ENCODE assay signal across 9 cellular contexts in the genomic region with DNA sequence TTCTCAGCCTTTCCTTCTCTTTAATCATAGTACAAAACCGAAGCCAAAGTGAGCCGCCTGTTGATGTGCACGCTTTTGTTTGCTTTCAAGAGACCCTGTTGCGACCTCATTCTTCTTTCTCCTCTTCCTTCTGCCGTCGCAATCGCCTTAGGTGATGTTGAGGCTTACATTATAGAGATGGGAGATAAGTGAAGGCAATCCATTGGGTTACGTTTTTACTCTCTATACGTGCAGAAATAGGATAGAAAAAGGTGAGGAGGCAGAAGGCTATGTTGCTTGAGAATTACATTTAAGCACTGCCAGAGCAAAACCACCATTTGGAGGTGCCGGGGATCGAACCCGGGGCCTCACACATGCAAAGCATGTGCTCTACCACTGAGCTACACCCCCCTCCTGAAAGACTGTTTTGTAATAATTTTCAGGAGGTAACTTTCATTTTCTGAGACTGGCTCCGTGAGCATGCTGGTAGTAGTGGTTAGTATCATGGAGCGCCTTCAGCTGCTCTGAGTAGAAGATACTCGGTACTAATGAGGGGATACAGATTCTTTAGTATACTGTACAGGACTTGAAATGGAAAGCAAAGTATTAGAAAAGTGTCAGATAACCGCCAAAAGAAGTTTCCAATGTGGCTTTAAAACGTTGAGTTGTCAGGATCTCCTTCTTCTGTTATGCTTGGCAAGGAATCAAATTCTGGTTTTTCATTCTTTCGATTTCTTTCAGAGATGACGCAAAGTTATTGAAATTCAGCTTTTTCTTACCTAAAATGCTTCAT.
DNase-seq lines count a peak whose midpoint lies in the region; ATAC-seq, FAIRE-seq and TF ChIP-seq lines count a peak whose summit lies in the region.
"Had no signal": no experiment of that assay in that cellular context is flagged by ENCODE, and none has a peak within 500 bp of the region (broad histone marks: within the 10 kb centered on the region; RNA-seq: fewer than 3 reads in every experiment).

No MANE protein-coding gene starts in this region.

- H2AFZ ChIP-seq in astrocyte (ENCODE audit: low read depth, low read length), result no peak overlapping the region

- H3K9ac ChIP-seq in astrocyte (ENCODE audit: low read length), result no peak overlapping the region

- H3K9me3 Mint-ChIP-seq in astrocyte (ENCODE audit: unreplicated experiment) (no peaks in the 10 kb centered on the region), mesothelial cell of epicardium (no peaks in the 10 kb centered on the region)
- no peaks in the 10 kb centered on the region for H3K9me3 Mint-ChIP-seq in effector memory CD8-positive, alpha-beta T cell
- H3K9me3 Mint-ChIP-seq: nephron had no signal

- H3K4me3 Mint-ChIP-seq in astrocyte (ENCODE audit: unreplicated experiment) (peak overlapping the region; percentile 82), mesothelial cell of epicardium (peak overlapping the region; percentile 24)
- no peak overlapping the region for H3K4me3 Mint-ChIP-seq in effector memory CD8-positive, alpha-beta T cell
- H3K4me3 Mint-ChIP-seq: nephron had no signal

- H3K79me2 ChIP-seq in astrocyte (ENCODE audit: insufficient read depth, low read length), result no peaks in the 10 kb centered on the region

- H3K4me1 ChIP-seq in astrocyte (ENCODE audit: insufficient read depth, low read length) (no peaks in the 10 kb centered on the region), small intestine (ENCODE audit: control insufficient read depth in 2 of 2, insufficient read depth in 1 of 2, low read depth in 1 of 2, low read length in 1 of 2) (no peaks in the 10 kb centered on the region)

- peaks cover 37% of the 10 kb centered on the region for H3K27me3 Mint-ChIP-seq in astrocyte (ENCODE audit: low read depth, unreplicated experiment)
- peaks cover 90% of the 10 kb centered on the region for H3K27me3 Mint-ChIP-seq in mesothelial cell of epicardium (ENCODE audit: low read depth)
- peaks cover 33 to 60% of the 10 kb centered on the region in 2 donors for H3K27me3 Mint-ChIP-seq in effector memory CD8-positive, alpha-beta T cell

- 39 to 43% (median 39%) methylated on average over 19 of the region's 19 CpGs for WGBS in small intestine, 3 donors

- H3K4me3 ChIP-seq in astrocyte (ENCODE audit: insufficient read depth, low read depth, low read length) (peak overlapping the region; percentile 22), small intestine (ENCODE audit: low read depth in 1 of 2, low read length in 2 of 2) (no peak overlapping the region)

- DNase-seq in H4 (ENCODE audit: low spot score), result peak; percentile 86
- DNase-seq in NCI-H146 treated with DMSO at 0.1 percent for 48 hours (lab: John Stamatoyannopoulos, UW; ENCODE audit: unreplicated experiment), result peak; percentile 27
- peak; percentile 22 for DNase-seq in astrocyte (ENCODE audit: low read depth)
- no peak for DNase-seq in mesothelial cell of epicardium (ENCODE audit: low spot score in 2 of 2, unreplicated experiment in 2 of 2)
- DNase-seq in effector memory CD8-positive, alpha-beta T cell, result no peak
- DNase-seq in small intestine, result no peak
- no peak for DNase-seq in 8988T

- FAIRE-seq in astrocyte (lab: Jason Lieb, UNC), result no peak
- no peak for FAIRE-seq in small intestine (lab: Jason Lieb, UNC)

- H3K27me3 ChIP-seq in astrocyte (ENCODE audit: insufficient read depth, low read length) (peaks cover 2% of the 10 kb centered on the region), small intestine (ENCODE audit: control insufficient read depth in 2 of 2, insufficient read depth in 2 of 2, low read length in 2 of 2) (peaks cover 0 to 10% of the 10 kb centered on the region in 2 donors)

- no peaks in the 10 kb centered on the region for H4K20me1 ChIP-seq in astrocyte (ENCODE audit: insufficient read depth, low read length)

- H3K36me3 Mint-ChIP-seq in astrocyte (ENCODE audit: low read depth, unreplicated experiment) (no peaks in the 10 kb centered on the region), mesothelial cell of epicardium (no peaks in the 10 kb centered on the region)
- H3K36me3 Mint-ChIP-seq in effector memory CD8-positive, alpha-beta T cell (ENCODE audit: insufficient read depth), result no peaks in the 10 kb centered on the region

- H3K27ac Mint-ChIP-seq in astrocyte (ENCODE audit: unreplicated experiment), result peak overlapping the region; percentile 56
- H3K27ac Mint-ChIP-seq in mesothelial cell of epicardium, result no peak overlapping the region
- no peak overlapping the region for H3K27ac Mint-ChIP-seq in effector memory CD8-positive, alpha-beta T cell
- H3K27ac Mint-ChIP-seq: nephron had no signal

- ATAC-seq in effector memory CD8-positive, alpha-beta T cell (replicated peaks), result no peak
- ATAC-seq in HG03196 (IDR thresholded peaks at IDR 0.05; ENCODE audit: unreplicated experiment), result no peak

- H3K27ac ChIP-seq in astrocyte (ENCODE audit: low read depth, low read length) (no peak overlapping the region), small intestine (ENCODE audit: low read depth in 1 of 2, low read length in 1 of 2) (no peak overlapping the region)

- no peak for TF ChIP-seq CTCF in astrocyte (IDR thresholded peaks at IDR 0.05; ENCODE audit: insufficient read depth, low read depth, low read length)
- no peak for TF ChIP-seq CTCF in mesothelial cell of epicardium (IDR thresholded peaks at IDR 0.05; ENCODE audit: unreplicated experiment)

- H3K4me1 Mint-ChIP-seq in astrocyte (ENCODE audit: low read depth, unreplicated experiment) (no peaks in the 10 kb centered on the region), mesothelial cell of epicardium (peaks cover 4% of the 10 kb centered on the region)
- no peaks in the 10 kb centered on the region for H3K4me1 Mint-ChIP-seq in effector memory CD8-positive, alpha-beta T cell (ENCODE audit: low read depth in 2 of 2)
- H3K4me1 Mint-ChIP-seq: nephron had no signal

- H3K4me2 ChIP-seq in astrocyte (ENCODE audit: low read length), result peak overlapping the region; percentile 72

- no peaks in the 10 kb centered on the region for H3K9me3 ChIP-seq in astrocyte (ENCODE audit: insufficient read depth, low read depth, low read length)
- no peaks in the 10 kb centered on the region for H3K9me3 ChIP-seq in small intestine (ENCODE audit: control insufficient read depth, low read depth)

- H3K36me3 ChIP-seq in astrocyte (ENCODE audit: insufficient read depth, low read length), result no peaks in the 10 kb centered on the region
- no peaks in the 10 kb centered on the region for H3K36me3 ChIP-seq in small intestine (ENCODE audit: control insufficient read depth in 2 of 2, insufficient read depth in 2 of 2, low read length in 2 of 2)

Comparison
In these comparisons a context has a peak if more than half of its experiments do, and no peak if none do; other contexts are left out.
1. DNase-seq: peak in H4 (single experiment), NCI-H146 treated with DMSO at 0.1 percent for 48 hours (single experiment) and astrocyte (single experiment); none in mesothelial cell of epicardium (0 of 2), effector memory CD8-positive, alpha-beta T cell (0 of 3), small intestine (single experiment) and 8988T (single experiment).
2. H3K4me3 Mint-ChIP-seq: peak in astrocyte (single experiment) and mesothelial cell of epicardium (single experiment); none in effector memory CD8-positive, alpha-beta T cell (0 of 2).